8 cellular contexts compared by ENCODE assay signal in genomic region chr11:67439321-67440228, GRCh38. TPM values are rescaled to one million over a fixed set of nuclear protein-coding genes. Genes with fewer than 3 reads are reported as not detected.
DNase-seq lines count a peak whose midpoint lies in the region; ATAC-seq, FAIRE-seq and TF ChIP-seq lines count a peak whose summit lies in the region.

No MANE protein-coding gene starts in this region.

- peaks cover 23% of the 10 kb centered on the region for H4K20me1 ChIP-seq in Loucy (ENCODE audit: insufficient read depth, low read length, poor library complexity, severe bottlenecking)

- TF ChIP-seq CTCF in Loucy (conservative IDR thresholded peaks at IDR 0.05; ENCODE audit: low read length), result peak; percentile 69
- no peak for TF ChIP-seq CTCF in lower lobe of right lung (IDR thresholded peaks at IDR 0.05)
- TF ChIP-seq CTCF in D721Med (IDR thresholded peaks at IDR 0.05; ENCODE audit: insufficient read depth, missing control alignments), result no peak

- FAIRE-seq in D721Med (lab: Jason Lieb, UNC), result no peak

- H3K9me3 Mint-ChIP-seq in activated naive CD8-positive, alpha-beta T cell treated with anti-CD3 and anti-CD28 coated beads, Interleukin-2, amount 50 U/mL, for 24 hours, result no peaks in the 10 kb centered on the region

- H3K4me3 ChIP-seq in Loucy (ENCODE audit: low read length, poor library complexity, severe bottlenecking), result peak overlapping the region; percentile 100
- H3K4me3 ChIP-seq in lower lobe of right lung, result no peak overlapping the region

- H3K79me2 ChIP-seq in Loucy (ENCODE audit: insufficient read depth, low read length), result peaks cover 57% of the 10 kb centered on the region

- peak overlapping the region; percentile 53 for H3K27ac ChIP-seq in lower lobe of right lung

- intact Hi-C loops in lower lobe of right lung (cut with DNase I), result no loop called here

- H3K27me3 Mint-ChIP-seq in activated naive CD8-positive, alpha-beta T cell treated with anti-CD3 and anti-CD28 coated beads, Interleukin-2, amount 50 U/mL, for 24 hours, result no peaks in the 10 kb centered on the region

- no peaks in the 10 kb centered on the region for H3K9me3 ChIP-seq in Loucy (ENCODE audit: insufficient read depth, low read depth, low read length)
- no peaks in the 10 kb centered on the region for H3K9me3 ChIP-seq in lower lobe of right lung

- H2AFZ ChIP-seq in Loucy (ENCODE audit: low read length), result no peak overlapping the region

- peak overlapping the region; percentile 94 for H3K4me3 Mint-ChIP-seq in activated naive CD8-positive, alpha-beta T cell treated with anti-CD3 and anti-CD28 coated beads, Interleukin-2, amount 50 U/mL, for 24 hours

- no peaks in the 10 kb centered on the region for H3K9me2 ChIP-seq in Loucy (replicated peaks; ENCODE audit: low read depth, low read length)

- peaks cover 13% of the 10 kb centered on the region; the same call in 1 of the 2 replicates for H3K36me3 ChIP-seq in Loucy (ENCODE audit: insufficient read depth, low read length)
- H3K36me3 ChIP-seq in lower lobe of right lung, result peaks cover 69% of the 10 kb centered on the region

- H3K27me3 ChIP-seq in Loucy (ENCODE audit: insufficient read depth, low read length, poor library complexity, severe bottlenecking) (no peaks in the 10 kb centered on the region), lower lobe of right lung (ENCODE audit: low read depth) (no peaks in the 10 kb centered on the region)

- H3K4me1 ChIP-seq in Loucy (ENCODE audit: insufficient read depth, low read length, poor library complexity, severe bottlenecking) (peaks cover 40% of the 10 kb centered on the region), lower lobe of right lung (peaks cover 42% of the 10 kb centered on the region)

- H3K27ac Mint-ChIP-seq in activated naive CD8-positive, alpha-beta T cell treated with anti-CD3 and anti-CD28 coated beads, Interleukin-2, amount 50 U/mL, for 24 hours, result peak overlapping the region; percentile 85

- no peak for ATAC-seq in activated naive CD8-positive, alpha-beta T cell treated with anti-CD3 and anti-CD28 coated beads, Interleukin-2, amount 50 U/mL, for 24 hours
- ATAC-seq in lower lobe of right lung (no peak), HG03135 (IDR thresholded peaks at IDR 0.05; ENCODE audit: unreplicated experiment) (no peak)

- peak; percentile 28 for DNase-seq in NCI-H82 (lab: John Stamatoyannopoulos, UW)
- DNase-seq in NCI-H82 treated with DMSO at 0.1 percent for 48 hours (lab: John Stamatoyannopoulos, UW; ENCODE audit: unreplicated experiment), result no peak
- no peak for DNase-seq in activated naive CD8-positive, alpha-beta T cell treated with anti-CD3 and anti-CD28 coated beads, Interleukin-2, amount 50 U/mL, for 24 hours
- no peak for DNase-seq in lower lobe of right lung
- DNase-seq in D721Med (ENCODE audit: insufficient read length, low spot score), result no peak
- no peak for DNase-seq in DMS79 (lab: John Stamatoyannopoulos, UW)

- peak overlapping the region; percentile 100 for H3K9ac ChIP-seq in Loucy (ENCODE audit: low read depth, low read length, poor library complexity, severe bottlenecking)

- H3K36me3 Mint-ChIP-seq in activated naive CD8-positive, alpha-beta T cell treated with anti-CD3 and anti-CD28 coated beads, Interleukin-2, amount 50 U/mL, for 24 hours (ENCODE audit: low read depth), result peaks cover 25% of the 10 kb centered on the region

- peak overlapping the region; percentile 90 for H3K4me2 ChIP-seq in Loucy (ENCODE audit: low read depth, low read length, poor library complexity, severe bottlenecking)

- peaks cover 62% of the 10 kb centered on the region for H3K4me1 Mint-ChIP-seq in activated naive CD8-positive, alpha-beta T cell treated with anti-CD3 and anti-CD28 coated beads, Interleukin-2, amount 50 U/mL, for 24 hours

- H3F3A ChIP-seq in Loucy (ENCODE audit: low read depth), result 0 out of 2 replicates have a peak, but pooled peaks cover 2% of the 10 kb centered on the region

RNA-seq across cellular contexts. Expression of gene PTPRCAP, which starts 2.1 kb away (rescaled TPM):
- total RNA-seq in lower lobe of right lung, result 15.7 TPM

RNA-seq across cellular contexts. Expression of gene CORO1B, which starts 3.7 kb away (rescaled TPM):
- 150 TPM for total RNA-seq in lower lobe of right lung

RNA-seq across cellular contexts. Expression of gene RPS6KB2, which starts 11.3 kb away (rescaled TPM):
- total RNA-seq in lower lobe of right lung, result 42.1 TPM

RNA-seq across cellular contexts. Expression of gene GPR152, which starts 13.0 kb away (rescaled TPM):
- total RNA-seq in lower lobe of right lung, result not detected

RNA-seq across cellular contexts. Expression of gene CABP4, which starts 15.6 kb away (rescaled TPM):
- total RNA-seq in lower lobe of right lung, result 4.0 TPM
